Comparison of ENCODE assay signal across 11 cellular contexts in genomic region chr2:239440511-239440959, GRCh38. TPM values are rescaled to one million over a fixed set of nuclear protein-coding genes. Genes with fewer than 3 reads are reported as not detected.
DNase-seq lines count a peak whose midpoint lies in the region; ATAC-seq and TF ChIP-seq lines count a peak whose summit lies in the region.
"Had no signal": no experiment of that assay in that cellular context is flagged by ENCODE, and none has a peak within 500 bp of the region (broad histone marks: within the 10 kb centered on the region; RNA-seq: fewer than 3 reads in every experiment).

No MANE protein-coding gene starts in this region.

- intact Hi-C loops in natural killer cell (cut with micrococcal nuclease), result no loop called here

- ATAC-seq in natural killer cell, result peak in 1 of 3 donors; percentile 17

- H3K36me3 Mint-ChIP-seq in endodermal cell (ENCODE audit: low read depth) (no peaks in the 10 kb centered on the region), natural killer cell (no peaks in the 10 kb centered on the region)

- H3K9me3 Mint-ChIP-seq in endodermal cell (no peaks in the 10 kb centered on the region), natural killer cell (no peaks in the 10 kb centered on the region)
- H3K9me3 Mint-ChIP-seq: activated B cell treated with CpG ODN at 0.5 μM for 24 hours had no signal

- 28 to 34% methylated on average over 13 to 18 of the region's 18 CpGs for WGBS in endodermal cell (ENCODE audit: insufficient coverage in 1 of 2, insufficient read length in 1 of 2), 2 experiments

- H3K27me3 Mint-ChIP-seq in endodermal cell (ENCODE audit: insufficient read depth), result peaks cover 11% of the 10 kb centered on the region
- peaks cover 5 to 18% of the 10 kb centered on the region in 2 donors for H3K27me3 Mint-ChIP-seq in natural killer cell (ENCODE audit: low read depth in 2 of 2)

- peak overlapping the region; percentile 49 for H3K27ac Mint-ChIP-seq in endodermal cell
- H3K27ac Mint-ChIP-seq in natural killer cell, result peak overlapping the region; percentile 45 to 83
- H3K27ac Mint-ChIP-seq: activated B cell treated with CpG ODN at 0.5 μM for 24 hours had no signal

- no peak overlapping the region for H3K4me3 Mint-ChIP-seq in endodermal cell
- H3K4me3 Mint-ChIP-seq in natural killer cell, result peak overlapping the region; percentile 88
- H3K4me3 Mint-ChIP-seq: activated B cell treated with CpG ODN at 0.5 μM for 24 hours had no signal

- no peak overlapping the region for H3K9ac ChIP-seq in endodermal cell (ENCODE audit: extremely low read depth, low read length, poor library complexity, severe bottlenecking)

- peaks cover 23% of the 10 kb centered on the region for H3K27me3 ChIP-seq in endodermal cell (ENCODE audit: control insufficient read depth, insufficient read depth, low read length, poor library complexity, severe bottlenecking)

- H3K4me3 ChIP-seq in endodermal cell (ENCODE audit: low read length), result no peak overlapping the region

- DNase-seq in C1 segment of cervical spinal cord (lab: John Stamatoyannopoulos, UW) (peak in 13 of 14 donors; percentile 20 to 89 (median 82)), NCI-H2227 treated with DMSO at 0.1 percent for 48 hours (lab: John Stamatoyannopoulos, UW) (peak; percentile 5), endodermal cell (peak; percentile 54), natural killer cell (no peak), T-helper 1 cell (no peak), cerebellar nuclear complex (lab: John Stamatoyannopoulos, UW) (no peak), HCEC 1CT (no peak)
- no peak for DNase-seq in stimulated activated CD4-positive, alpha-beta T cell treated with anti-CD3 and anti-CD28 coated beads, Interleukin-12 subunit alpha, Interleukin-12 subunit beta, amount 100 ng/mL, for 4 hours
- DNase-seq: activated B cell treated with CpG ODN at 0.5 μM for 24 hours, NCI-H524, stomach had no signal

- H3K4me1 ChIP-seq in endodermal cell (ENCODE audit: control insufficient read depth, insufficient read depth, low read length), result peaks cover 4% of the 10 kb centered on the region

- H3K36me3 ChIP-seq in endodermal cell (ENCODE audit: control insufficient read depth, insufficient read depth, low read length), result no peaks in the 10 kb centered on the region
- H3K36me3 ChIP-seq: stomach had no signal

- H3K9me3 ChIP-seq in endodermal cell (ENCODE audit: control insufficient read depth, low read length), result no peaks in the 10 kb centered on the region
- H3K9me3 ChIP-seq: stomach had no signal

- peaks cover 15% of the 10 kb centered on the region for H3K4me1 Mint-ChIP-seq in endodermal cell
- H3K4me1 Mint-ChIP-seq in natural killer cell, result peaks cover 42 to 54% of the 10 kb centered on the region in 2 donors

- no peak for TF ChIP-seq CTCF in endodermal cell (conservative IDR thresholded peaks at IDR 0.05)
- TF ChIP-seq CTCF in natural killer cell (IDR thresholded peaks at IDR 0.05), result no peak

- H3K27ac ChIP-seq in endodermal cell (ENCODE audit: low read depth, low read length), result peak overlapping the region; percentile 87
- H3K27ac ChIP-seq: stomach had no signal

RNA-seq across cellular contexts. Expression of gene HDAC4, which starts 39.7 kb away (rescaled TPM):
- total RNA-seq in endodermal cell, result 10 to 100 TPM; 45.7 to 51.2 TPM
- 11.1 TPM for polyA plus RNA-seq in endodermal cell (2013, experiment 1 of 2)
- polyA plus RNA-seq in endodermal cell (2013, experiment 2 of 2), result 13.9 TPM
- 100 to 1,000 TPM in 2 of 3 donors, 10 to 100 TPM in 1; 74.9 to 105 (median 100) TPM for total RNA-seq in natural killer cell

Comparison
In these comparisons a context has a peak if more than half of its experiments do, and no peak if none do; other contexts are left out.
1. DNase-seq: peak in C1 segment of cervical spinal cord (13 of 14), NCI-H2227 treated with DMSO at 0.1 percent for 48 hours (single experiment) and endodermal cell (single experiment); none in natural killer cell (single experiment), T-helper 1 cell (0 of 5), stimulated activated CD4-positive, alpha-beta T cell treated with anti-CD3 and anti-CD28 coated beads, Interleukin-12 subunit alpha, Interleukin-12 subunit beta, amount 100 ng/mL, for 4 hours (single experiment), cerebellar nuclear complex (0 of 2) and HCEC 1CT (single experiment).